ENCODE assay signal across 16 cellular contexts in the genomic region with DNA sequence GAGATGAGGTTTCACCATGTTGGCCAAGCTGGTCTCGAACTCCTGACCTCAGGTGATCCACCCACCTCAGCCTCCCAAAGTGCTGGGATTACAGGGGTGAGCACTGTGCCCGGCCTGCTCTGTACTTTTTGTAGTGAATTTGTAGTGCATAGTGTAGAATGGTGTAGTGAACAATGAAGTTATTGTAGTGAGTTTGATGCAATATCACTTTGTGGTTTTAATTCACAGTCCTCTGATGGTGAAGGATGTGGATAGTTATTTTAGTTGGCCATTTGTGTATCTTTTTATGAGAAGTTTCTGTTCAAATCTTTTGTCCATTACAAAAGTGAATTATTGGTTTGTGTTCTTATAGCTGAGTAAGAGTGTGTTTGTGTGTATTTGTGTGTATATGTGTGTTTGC. TPM values are rescaled to one million over a fixed set of nuclear protein-coding genes. Genes with fewer than 3 reads are reported as not detected.
DNase-seq lines count a peak whose midpoint lies in the region; TF ChIP-seq lines count a peak whose summit lies in the region.
"Had no signal": no experiment of that assay in that cellular context is flagged by ENCODE, and none has a peak within 500 bp of the region (broad histone marks: within the 10 kb centered on the region; RNA-seq: fewer than 3 reads in every experiment).

No MANE protein-coding gene starts in this region.

- TF ChIP-seq CTCF in neural crest cell (conservative IDR thresholded peaks at IDR 0.05), result no peak

- H3K27ac Mint-ChIP-seq in neural crest cell (ENCODE audit: unreplicated experiment), result peak overlapping the region; percentile 59
- H3K27ac Mint-ChIP-seq: B cell; CD4-positive, alpha-beta T cell; CD8-positive, alpha-beta T cell had no signal

- H3K27me3 Mint-ChIP-seq in neural crest cell (ENCODE audit: low read depth), result peaks cover 3% of the 10 kb centered on the region
- H3K27me3 Mint-ChIP-seq: B cell; CD4-positive, alpha-beta T cell had no signal

- peaks cover 12% of the 10 kb centered on the region for H3K9me3 Mint-ChIP-seq in neural crest cell

- no peak overlapping the region for H3K4me3 Mint-ChIP-seq in neural crest cell
- H3K4me3 Mint-ChIP-seq: B cell; CD4-positive, alpha-beta T cell; CD8-positive, alpha-beta T cell had no signal

- peaks cover 3% of the 10 kb centered on the region for H3K36me3 Mint-ChIP-seq in neural crest cell (ENCODE audit: low read depth)
- H3K36me3 Mint-ChIP-seq: CD8-positive, alpha-beta T cell had no signal

- no peaks in the 10 kb centered on the region for H3K4me1 Mint-ChIP-seq in neural crest cell
- H3K4me1 Mint-ChIP-seq: B cell had no signal

- DNase-seq in COLO829 (ENCODE audit: low spot score), result peak; percentile 30
- peak; percentile 57 for DNase-seq in HT1080 (ENCODE audit: low read depth)
- DNase-seq in SW480 (ENCODE audit: low spot score), result peak; percentile 1
- DNase-seq in neural crest cell (ENCODE audit: low read depth, low spot score), result no peak
- DNase-seq in NCI-H345 treated with DMSO at 0.1 percent for 48 hours (lab: John Stamatoyannopoulos, UW; ENCODE audit: unreplicated experiment), result no peak
- DNase-seq in 8988T, result no peak
- no peak for DNase-seq in T-helper 2 cell
- DNase-seq: AML-193; CD4-positive, alpha-beta T cell; CD8-positive, alpha-beta T cell; COR-L47; DMS 273 treated with DMSO at 0.1 percent for 48 hours; DMS79 treated with DMSO at 0.1 percent for 48 hours; GF-D8 had no signal

RNA-seq across cellular contexts. Expression of gene PDE4B, which starts 57.6 kb away (rescaled TPM):
- total RNA-seq in HT1080 (2014; rRNA removed; shearing (Covaris generic)), result 5.4 and 7.6 TPM in 2 replicates
- polyA plus RNA-seq in HT1080 (2015; cell fraction: cytosol; rRNA removed), result 5.4 and 7.4 TPM in 2 replicates
- polyA plus RNA-seq in HT1080 (2015; cell fraction: nucleus; rRNA removed), result 15.2 and 15.4 TPM in 2 replicates
- total RNA-seq in neural crest cell, result 32.5 and 37.5 TPM in 2 replicates
- total RNA-seq: A172 had no signal

Comparison
In these comparisons a context has a peak if more than half of its experiments do, and no peak if none do; other contexts are left out.
1. DNase-seq: peak in COLO829 (single experiment), HT1080 (single experiment) and SW480 (single experiment); none in neural crest cell (single experiment), NCI-H345 treated with DMSO at 0.1 percent for 48 hours (single experiment), 8988T (single experiment) and T-helper 2 cell (0 of 5).